8 cellular contexts compared by ENCODE assay signal in genomic region chr6:29627762-29628418, GRCh38. TPM values are rescaled to one million over a fixed set of nuclear protein-coding genes. Genes with fewer than 3 reads are reported as not detected.
DNase-seq lines count a peak whose midpoint lies in the region; ATAC-seq and TF ChIP-seq lines count a peak whose summit lies in the region.

No MANE protein-coding gene starts in this region.

- H3K27ac Mint-ChIP-seq in GM23338 (peak overlapping the region; percentile 87), nephron (peak overlapping the region; percentile 21 to 84 (median 73))
- no peak overlapping the region for H3K27ac Mint-ChIP-seq in activated naive CD4-positive, alpha-beta T cell treated with anti-CD3 and anti-CD28 coated beads for 36 hours

- TF ChIP-seq POLR2A in suprapubic skin (IDR thresholded peaks at IDR 0.05): peak in 1 of 2 donors; percentile 31

- intact Hi-C loops in activated naive CD4-positive, alpha-beta T cell treated with anti-CD3 and anti-CD28 coated beads for 36 hours (cut with micrococcal nuclease): loop anchor here (1.0 to 5.0 kb wide), 2 partner anchors 22 to 791 kb away; no protein-coding TSS in a partner anchor

- peak overlapping the region; percentile 94 for H3K27ac ChIP-seq in GM23338 (ENCODE audit: low read depth)
- H3K27ac ChIP-seq in RWPE2 (ENCODE audit: poor library complexity, severe bottlenecking): peak overlapping the region; percentile 36
- no peak overlapping the region for H3K27ac ChIP-seq in foreskin keratinocyte
- H3K27ac ChIP-seq in suprapubic skin: peak overlapping the region; percentile 7

- peaks cover 6% of the 10 kb centered on the region for H3K36me3 ChIP-seq in GM23338 (ENCODE audit: insufficient read depth)
- H3K36me3 ChIP-seq in RWPE2 (ENCODE audit: low read depth): peaks cover 6% of the 10 kb centered on the region; the same call in 1 of the 2 replicates
- H3K36me3 ChIP-seq in suprapubic skin: peaks cover 14% of the 10 kb centered on the region

- H3K4me1 ChIP-seq in GM23338 (ENCODE audit: insufficient read depth) (peaks cover 64% of the 10 kb centered on the region), RWPE2 (ENCODE audit: insufficient read depth, poor library complexity, severe bottlenecking) (peaks cover 3% of the 10 kb centered on the region), foreskin keratinocyte (peaks cover 14% of the 10 kb centered on the region), suprapubic skin (peaks cover 33% of the 10 kb centered on the region)

- H3K9me3 ChIP-seq in RWPE2 (ENCODE audit: severe bottlenecking) (no peaks in the 10 kb centered on the region), suprapubic skin (no peaks in the 10 kb centered on the region)

- H3K4me3 ChIP-seq in GM23338 (peak overlapping the region; percentile 96), RWPE2 (ENCODE audit: severe bottlenecking) (peak overlapping the region; percentile 43), suprapubic skin (peak overlapping the region; percentile 61)

- H3K9me2 ChIP-seq in GM23338 (ENCODE audit: insufficient read depth): no peaks in the 10 kb centered on the region

- CTCF ChIA-PET in activated naive CD4-positive, alpha-beta T cell treated with anti-CD3 and anti-CD28 coated beads for 36 hours (lab: Charles Lee): interaction anchor here (1.1 to 3.9 kb wide), 6 partner anchors 8 to 26 kb away, joined by 3 to 21 read pairs (median 4); no protein-coding TSS in a partner anchor

- peaks cover 72% of the 10 kb centered on the region for H3K4me1 Mint-ChIP-seq in GM23338
- peaks cover 30% of the 10 kb centered on the region for H3K4me1 Mint-ChIP-seq in activated naive CD4-positive, alpha-beta T cell treated with anti-CD3 and anti-CD28 coated beads for 36 hours (ENCODE audit: low read depth)
- peaks cover 41% of the 10 kb centered on the region for H3K4me1 Mint-ChIP-seq in nephron

- H3K27me3 ChIP-seq in GM23338 (ENCODE audit: insufficient read depth) (no peaks in the 10 kb centered on the region), RWPE2 (ENCODE audit: insufficient read depth, poor library complexity, severe bottlenecking) (no peaks in the 10 kb centered on the region), foreskin keratinocyte (no peaks in the 10 kb centered on the region), suprapubic skin (no peaks in the 10 kb centered on the region)

- peak; percentile 69 for DNase-seq in 8988T
- peak; percentile 95 for DNase-seq in GM23338 (ENCODE audit: low spot score)
- DNase-seq in RWPE2 (ENCODE audit: low spot score): no peak
- peak; percentile 49 for DNase-seq in activated naive CD4-positive, alpha-beta T cell treated with anti-CD3 and anti-CD28 coated beads for 36 hours
- no peak for DNase-seq in foreskin keratinocyte
- peak; percentile 85 to 86 for DNase-seq in suprapubic skin (ENCODE audit: low spot score in 2 of 2)

- no peak overlapping the region for H2AFZ ChIP-seq in GM23338

- ATAC-seq in GM23338: peak; percentile 16
- ATAC-seq in RWPE2 (ENCODE audit: low read depth): peak; percentile 20
- peak; percentile 21 for ATAC-seq in foreskin keratinocyte
- ATAC-seq in GM19455 (IDR thresholded peaks at IDR 0.05; ENCODE audit: unreplicated experiment): no peak

- H3K36me3 Mint-ChIP-seq in GM23338 (ENCODE audit: low read depth) (peaks cover 35% of the 10 kb centered on the region), nephron (ENCODE audit: low read depth) (peaks cover 18% of the 10 kb centered on the region)
- H3K36me3 Mint-ChIP-seq in activated naive CD4-positive, alpha-beta T cell treated with anti-CD3 and anti-CD28 coated beads for 36 hours (ENCODE audit: low read depth): no peaks in the 10 kb centered on the region

- H3K4me2 ChIP-seq in GM23338: peak overlapping the region; percentile 98

- H3K27me3 Mint-ChIP-seq in GM23338 (ENCODE audit: insufficient read depth, low read depth, poor library complexity): peaks cover 37% of the 10 kb centered on the region
- peaks cover 3% of the 10 kb centered on the region for H3K27me3 Mint-ChIP-seq in activated naive CD4-positive, alpha-beta T cell treated with anti-CD3 and anti-CD28 coated beads for 36 hours (ENCODE audit: low read depth)
- H3K27me3 Mint-ChIP-seq in nephron (ENCODE audit: low read depth): peaks cover 12% of the 10 kb centered on the region

- TF ChIP-seq CTCF in GM23338 (conservative IDR thresholded peaks at IDR 0.05; ENCODE audit: low read depth in 2 of 2): no peak
- TF ChIP-seq CTCF in RWPE2 (IDR thresholded peaks at IDR 0.05; ENCODE audit: poor library complexity, severe bottlenecking): no peak
- no peak for TF ChIP-seq CTCF in foreskin keratinocyte (conservative IDR thresholded peaks at IDR 0.05)
- no peak for TF ChIP-seq CTCF in nephron (IDR thresholded peaks at IDR 0.05; ENCODE audit: unreplicated experiment in 3 of 3)
- TF ChIP-seq CTCF in suprapubic skin (IDR thresholded peaks at IDR 0.05): no peak

- H3K79me2 ChIP-seq in GM23338 (replicated peaks; ENCODE audit: insufficient read depth): peaks cover 78% of the 10 kb centered on the region

- H3F3A ChIP-seq in GM23338 (replicated peaks; ENCODE audit: low read depth): peaks cover 28% of the 10 kb centered on the region

- TF ChIP-seq EP300 in suprapubic skin (IDR thresholded peaks at IDR 0.05): no peak

- 2% methylated on average over 20 of the region's 51 CpGs for WGBS in suprapubic skin

- no peaks in the 10 kb centered on the region for H3K9me3 Mint-ChIP-seq in GM23338
- H3K9me3 Mint-ChIP-seq in activated naive CD4-positive, alpha-beta T cell treated with anti-CD3 and anti-CD28 coated beads for 36 hours: no peaks in the 10 kb centered on the region
- H3K9me3 Mint-ChIP-seq in nephron: no peaks in the 10 kb centered on the region

- H3K4me3 Mint-ChIP-seq in GM23338: peak overlapping the region; percentile 86
- peak overlapping the region; percentile 86 for H3K4me3 Mint-ChIP-seq in activated naive CD4-positive, alpha-beta T cell treated with anti-CD3 and anti-CD28 coated beads for 36 hours
- H3K4me3 Mint-ChIP-seq in nephron: peak overlapping the region; percentile 85 to 93 (median 91)

- peaks cover 24% of the 10 kb centered on the region for H4K20me1 ChIP-seq in GM23338 (replicated peaks; ENCODE audit: insufficient read depth)

TF ChIP-seq in GM23338, 12 proteins besides CTCF, POLR2A, EP300 and RAD21 (continues in another document):
- TF ChIP-seq CREB1 (CRISPR knock-in tag; IDR thresholded peaks at IDR 0.05; ENCODE audit: low read depth): peak; percentile 86
- no peak for TF ChIP-seq NANOG (IDR thresholded peaks at IDR 0.05; ENCODE audit: borderline replicate concordance)
- peak; percentile 97 for TF ChIP-seq POLR2AphosphoS5 (IDR thresholded peaks at IDR 0.05; ENCODE audit: low read depth)
- TF ChIP-seq JUNB (IDR thresholded peaks at IDR 0.05; ENCODE audit: unreplicated experiment): no peak
- TF ChIP-seq ZNF331 (CRISPR knock-in tag; IDR thresholded peaks at IDR 0.05; ENCODE audit: low read depth): no peak
- TF ChIP-seq EZH2phosphoT487 (IDR thresholded peaks at IDR 0.05; ENCODE audit: unreplicated experiment): no peak
- no peak for TF ChIP-seq ETS1 (IDR thresholded peaks at IDR 0.05)

RNA-seq across cellular contexts. Expression of gene GABBR1, which starts 5.1 kb away (rescaled TPM):
- 50.2 and 78.9 TPM in 2 replicates for total RNA-seq in GM23338 (2014; rRNA removed; shearing (Covaris generic))
- polyA plus RNA-seq in GM23338 (2016; fragmentation: Nextera tagmentation; extraction: Ambion mirVana) (36.6 and 42.8 TPM in 2 replicates), foreskin keratinocyte (6.0 and 6.4 TPM in 2 replicates)
- 10 to 100 TPM in 1 of 2 experiments, 1 to 10 TPM in 1; 8.0 to 11.2 TPM for total RNA-seq in activated naive CD4-positive, alpha-beta T cell treated with anti-CD3 and anti-CD28 coated beads for 36 hours
- total RNA-seq in foreskin keratinocyte (10.3 and 12.2 TPM in 2 replicates), suprapubic skin (10 to 100 TPM; 16.4 to 78.1 (median 31.1) TPM)

RNA-seq across cellular contexts. Expression of gene MOG, which starts 29.0 kb away (rescaled TPM):
- 0.74 and 2.5 TPM in 2 replicates for total RNA-seq in GM23338 (2014; rRNA removed; shearing (Covaris generic))
- polyA plus RNA-seq in GM23338 (2016; fragmentation: Nextera tagmentation; extraction: Ambion mirVana) (0.49 and 0.55 TPM in 2 replicates), foreskin keratinocyte (not detected in 2 replicates)
- total RNA-seq in activated naive CD4-positive, alpha-beta T cell treated with anti-CD3 and anti-CD28 coated beads for 36 hours: not detected
- total RNA-seq in foreskin keratinocyte (not detected in 2 replicates), suprapubic skin (not detected)

RNA-seq across cellular contexts. Expression of gene OR2H2, which starts 43.0 kb away (rescaled TPM):
- total RNA-seq in GM23338 (2014; rRNA removed; shearing (Covaris generic)): not detected in 2 replicates
- 0.83 and 0.86 TPM in 2 replicates for polyA plus RNA-seq in GM23338 (2016; fragmentation: Nextera tagmentation; extraction: Ambion mirVana)
- not detected for total RNA-seq in activated naive CD4-positive, alpha-beta T cell treated with anti-CD3 and anti-CD28 coated beads for 36 hours
- total RNA-seq in foreskin keratinocyte: not detected in 2 replicates
- polyA plus RNA-seq in foreskin keratinocyte: not detected in 2 replicates
- total RNA-seq in suprapubic skin: not detected

RNA-seq across cellular contexts. Expression of gene ZFP57, which starts 53.1 kb away (rescaled TPM):
- total RNA-seq in GM23338 (2014; rRNA removed; shearing (Covaris generic)): 0.59 and 2.8 TPM in 2 replicates
- 0.84 and 1.3 TPM in 2 replicates for polyA plus RNA-seq in GM23338 (2016; fragmentation: Nextera tagmentation; extraction: Ambion mirVana)
- not detected for total RNA-seq in activated naive CD4-positive, alpha-beta T cell treated with anti-CD3 and anti-CD28 coated beads for 36 hours
- total RNA-seq in foreskin keratinocyte: 1.3 and 20.1 TPM in 2 replicates
- 1.7 and 23.1 TPM in 2 replicates for polyA plus RNA-seq in foreskin keratinocyte
- under 1 TPM in 1 of 4 donors, not detected in 3; 0.76 TPM for total RNA-seq in suprapubic skin

Comparison
In these comparisons a context has a peak if more than half of its experiments do, and no peak if none do; other contexts are left out.
1. DNase-seq: peak in 8988T (single experiment), GM23338 (single experiment), activated naive CD4-positive, alpha-beta T cell treated with anti-CD3 and anti-CD28 coated beads for 36 hours (single experiment) and suprapubic skin (2 of 2); none in RWPE2 (single experiment) and foreskin keratinocyte (0 of 2).
2. H3K4me3 ChIP-seq: peak in every context shown above with its lines; median percentile 96 in GM23338; 61 in suprapubic skin; 43 in RWPE2.
3. Peak in every context shown above with its lines, with median percentiles within 50 percentile points of each other: H3K4me3 Mint-ChIP-seq.